11 cellular contexts compared by ENCODE assay signal in the genomic region with DNA sequence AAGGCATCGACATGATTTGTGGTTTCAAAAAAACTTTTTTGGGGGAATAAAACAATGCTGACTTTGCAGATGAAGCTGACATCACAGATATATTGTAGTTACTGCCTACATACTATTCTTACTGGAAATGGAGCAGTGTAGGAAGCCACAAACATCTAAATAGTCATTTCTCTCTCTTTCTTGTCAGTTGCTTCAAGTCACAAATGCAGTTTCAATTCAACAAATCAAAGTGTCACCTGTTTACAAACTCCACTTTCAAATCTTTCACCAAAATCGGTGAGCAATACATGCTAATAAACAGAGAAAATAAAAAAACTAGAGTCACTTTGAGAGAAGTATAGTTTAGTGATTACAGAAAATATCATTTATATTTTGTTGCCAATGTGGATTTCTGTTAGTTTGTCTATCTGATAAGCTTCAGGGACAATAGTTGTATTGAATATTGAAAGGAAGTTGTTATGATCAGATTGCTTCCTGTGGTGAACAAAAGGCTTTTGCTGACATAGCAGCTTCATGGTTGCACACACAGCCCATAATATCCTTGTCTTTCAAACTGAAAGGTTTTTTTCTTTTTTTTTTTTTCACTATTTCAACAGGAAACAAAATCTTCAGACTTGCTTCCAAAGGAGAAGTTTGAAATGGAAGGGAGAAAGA. TPM values are rescaled to one million over a fixed set of nuclear protein-coding genes. Genes with fewer than 3 reads are reported as not detected.
DNase-seq lines count a peak whose midpoint lies in the region; ATAC-seq and TF ChIP-seq lines count a peak whose summit lies in the region.
"Had no signal": no experiment of that assay in that cellular context is flagged by ENCODE, and none has a peak within 500 bp of the region (broad histone marks: within the 10 kb centered on the region; RNA-seq: fewer than 3 reads in every experiment).

No MANE protein-coding gene starts in this region.

- no peak overlapping the region for H3K4me3 ChIP-seq in HUES64 (ENCODE audit: low read length)
- H3K4me3 ChIP-seq: PC-9 had no signal

- H3K9me3 ChIP-seq in HUES64 (ENCODE audit: insufficient read depth, low read depth, low read length): no peaks in the 10 kb centered on the region

- no peak overlapping the region for H3K9ac ChIP-seq in HUES64 (ENCODE audit: low read depth, low read length)

- H3K27ac ChIP-seq in HUES64 (ENCODE audit: low read depth, low read length): peak overlapping the region; percentile 36
- H3K27ac ChIP-seq: PC-9 had no signal

- intact Hi-C loops in natural killer cell (cut with micrococcal nuclease): no loop called here

- H3K9me3 Mint-ChIP-seq in natural killer cell treated with Interleukin-12 subunit alpha and Interleukin-12 subunit beta and Interleukin-15 and Interleukin-18, amount 100 ng/mL, for 72 hours: no peaks in the 10 kb centered on the region
- H3K9me3 Mint-ChIP-seq in natural killer cell: no peaks in the 10 kb centered on the region

- DNase-seq in natural killer cell treated with Interleukin-12 subunit alpha and Interleukin-12 subunit beta and Interleukin-15 and Interleukin-18, amount 100 ng/mL, for 72 hours (ENCODE audit: low spot score): no peak
- DNase-seq in natural killer cell (no peak), glomerular visceral epithelial cell (ENCODE audit: extremely low spot score) (no peak), AG08395 (ENCODE audit: low spot score) (no peak)
- no peak for DNase-seq in stimulated activated CD4-positive, alpha-beta T cell treated with anti-CD3 and anti-CD28 coated beads, Interleukin-2, amount 100 ng/mL, for 48 hours
- DNase-seq in NK-92 treated with Interleukin-12 subunit alpha and Interleukin-12 subunit beta, amount 100 ng/mL, for 24 hours (lab: John Stamatoyannopoulos, UW): no peak
- DNase-seq: mammary epithelial cell; PC-9; stimulated activated CD4-positive, alpha-beta T cell treated with anti-CD3 and anti-CD28 coated beads, Interleukin-2, amount 100 ng/mL, for 24 hours had no signal

- H3K4me1 ChIP-seq in HUES64 (ENCODE audit: insufficient read depth, low read length): peaks cover 20% of the 10 kb centered on the region; the same call in 1 of the 2 replicates

- 83% methylated on average over 2 of the region's 2 CpGs for WGBS in HUES64

- peaks cover 0 to 18% of the 10 kb centered on the region in 2 donors for H3K4me1 Mint-ChIP-seq in natural killer cell treated with Interleukin-12 subunit alpha and Interleukin-12 subunit beta and Interleukin-15 and Interleukin-18, amount 100 ng/mL, for 72 hours (ENCODE audit: low read depth in 2 of 2)
- H3K4me1 Mint-ChIP-seq in natural killer cell: no peaks in the 10 kb centered on the region

- no peak for TF ChIP-seq CTCF in natural killer cell (IDR thresholded peaks at IDR 0.05)

- peak overlapping the region; percentile 45 for H3K4me3 Mint-ChIP-seq in natural killer cell treated with Interleukin-12 subunit alpha and Interleukin-12 subunit beta and Interleukin-15 and Interleukin-18, amount 100 ng/mL, for 72 hours
- H3K4me3 Mint-ChIP-seq in natural killer cell: no peak overlapping the region

- H3K27ac Mint-ChIP-seq in natural killer cell treated with Interleukin-12 subunit alpha and Interleukin-12 subunit beta and Interleukin-15 and Interleukin-18, amount 100 ng/mL, for 72 hours: peak overlapping the region; percentile 53 to 69
- H3K27ac Mint-ChIP-seq in natural killer cell: no peak overlapping the region

- no peaks in the 10 kb centered on the region for H3K36me3 Mint-ChIP-seq in natural killer cell treated with Interleukin-12 subunit alpha and Interleukin-12 subunit beta and Interleukin-15 and Interleukin-18, amount 100 ng/mL, for 72 hours
- H3K36me3 Mint-ChIP-seq in natural killer cell: peaks cover 5% of the 10 kb centered on the region

- peaks cover 0 to 7% of the 10 kb centered on the region in 2 donors for H3K27me3 Mint-ChIP-seq in natural killer cell treated with Interleukin-12 subunit alpha and Interleukin-12 subunit beta and Interleukin-15 and Interleukin-18, amount 100 ng/mL, for 72 hours
- H3K27me3 Mint-ChIP-seq in natural killer cell (ENCODE audit: low read depth in 2 of 2): no peaks in the 10 kb centered on the region

- ATAC-seq in natural killer cell treated with Interleukin-12 subunit alpha and Interleukin-12 subunit beta and Interleukin-15 and Interleukin-18, amount 100 ng/mL, for 72 hours: peak in 1 of 2 donors; percentile 67
- ATAC-seq in natural killer cell: no peak
- ATAC-seq in HG02642 (IDR thresholded peaks at IDR 0.05; ENCODE audit: poor library complexity, unreplicated experiment): peak; percentile 77

- H3K36me3 ChIP-seq in HUES64 (ENCODE audit: insufficient read depth, low read length): no peaks in the 10 kb centered on the region

- no peaks in the 10 kb centered on the region for H3K27me3 ChIP-seq in HUES64 (ENCODE audit: insufficient read depth, low read length)

RNA-seq across cellular contexts. Expression of a gene that starts 49.7 kb away (rescaled TPM):
- 1 to 10 TPM; 1.5 to 2.1 TPM for total RNA-seq in natural killer cell treated with Interleukin-12 subunit alpha and Interleukin-12 subunit beta and Interleukin-15 and Interleukin-18, amount 100 ng/mL, for 72 hours
- total RNA-seq in natural killer cell: 1 to 10 TPM in 1 of 3 donors, under 1 TPM in 2; 0.20 to 2.4 (median 0.40) TPM
- 36.9 TPM for polyA plus RNA-seq in HUES64 (2013, experiment 1 of 2)
- 39.8 TPM for polyA plus RNA-seq in HUES64 (2013, experiment 2 of 2)

Comparison
In these comparisons a context has a peak if more than half of its experiments do, and no peak if none do; other contexts are left out.
1. H3K27ac Mint-ChIP-seq: peak in natural killer cell treated with Interleukin-12 subunit alpha and Interleukin-12 subunit beta and Interleukin-15 and Interleukin-18, amount 100 ng/mL, for 72 hours (2 of 2); none in natural killer cell (0 of 2).